Comparison of ENCODE assay signal across 1 cellular context in the genomic region with DNA sequence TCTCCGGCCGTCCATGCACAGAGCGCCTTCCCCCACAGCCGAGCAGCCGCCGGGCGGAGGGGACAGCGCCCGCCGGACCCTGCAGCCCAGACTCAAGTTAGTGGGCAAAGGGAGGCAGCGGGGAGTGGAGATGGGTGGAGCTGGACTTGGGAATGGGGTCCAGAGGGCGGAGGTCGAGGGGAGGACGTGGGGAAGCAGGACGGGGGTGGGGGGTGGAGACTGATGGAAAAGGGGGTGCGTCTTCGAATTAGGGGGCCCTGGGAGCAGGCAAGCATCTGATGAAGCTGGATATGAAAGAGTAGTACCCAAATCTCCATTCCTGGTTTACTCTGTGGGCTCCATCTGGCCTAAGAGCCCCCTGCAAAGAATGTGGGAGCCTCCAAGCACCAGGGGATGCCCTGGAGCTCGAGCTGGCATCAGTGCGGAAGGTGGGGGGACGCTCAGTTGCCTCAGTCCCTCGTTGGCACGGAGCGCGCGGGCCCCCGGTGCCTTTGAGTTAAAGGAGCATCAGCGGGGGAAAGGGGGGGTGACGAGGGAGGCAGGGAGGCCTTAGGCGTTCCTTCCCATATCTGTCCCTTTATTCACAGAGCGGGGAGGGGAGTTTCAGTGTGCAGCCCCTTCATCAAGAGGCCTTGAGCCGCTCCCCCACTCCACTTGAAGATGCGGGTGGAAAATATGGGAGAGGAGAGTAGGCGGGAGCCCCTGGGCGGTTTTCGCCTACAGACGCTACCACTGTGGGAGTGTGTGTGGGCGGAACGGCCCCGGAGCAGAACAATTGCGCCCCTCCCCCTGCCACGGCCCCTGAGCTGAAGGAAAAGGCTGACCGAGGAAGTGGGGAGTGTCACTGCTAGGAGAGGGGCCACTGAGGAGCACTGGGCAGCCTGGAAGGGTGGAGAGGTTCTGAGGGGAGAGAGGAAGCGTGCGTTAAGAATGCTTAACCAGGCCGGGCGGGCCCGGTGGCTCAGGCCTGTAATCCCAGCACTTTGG.
TF ChIP-seq lines count a peak whose summit lies in the region.

No MANE protein-coding gene starts in this region.

TF ChIP-seq in H1, 55 proteins besides CTCF, POLR2A, EP300 and RAD21:
- TF ChIP-seq TEAD4 (IDR thresholded peaks at IDR 0.05; ENCODE audit: low read depth, low read length) (no peak), CREB1 (IDR thresholded peaks at IDR 0.05) (no peak), TCF12 (IDR thresholded peaks at IDR 0.05; ENCODE audit: low read depth, low read length) (no peak), PHF8 (conservative IDR thresholded peaks at IDR 0.05; ENCODE audit: low read depth, low read length) (no peak), SAP30 (IDR thresholded peaks at IDR 0.05; ENCODE audit: insufficient read depth, insufficient replicate concordance, low read length) (peak; percentile 43), POLR2AphosphoS5 (IDR thresholded peaks at IDR 0.05; ENCODE audit: low read depth, low read length) (no peak), FOSL1 (IDR thresholded peaks at IDR 0.05; ENCODE audit: insufficient read depth, low read depth, low read length) (no peak), SIX5 (IDR thresholded peaks at IDR 0.05; ENCODE audit: low read depth, low read length) (no peak), NRF1 (IDR thresholded peaks at IDR 0.05; ENCODE audit: low read depth, low read length) (no peak), KDM4A (IDR thresholded peaks at IDR 0.05; ENCODE audit: low read depth, low read length, severe bottlenecking) (no peak), SIN3A (conservative IDR thresholded peaks at IDR 0.05 in 1 of 2, IDR thresholded peaks at IDR 0.05 in 1 of 2; ENCODE audit: low read depth in 1 of 2, low read length in 2 of 2) (0 out of 4 replicates have a peak, but pooled peaks of 1 of the 2 experiments have one; percentile 25), YY1 (IDR thresholded peaks at IDR 0.05; ENCODE audit: low read depth, low read length) (no peak)
